In genomic region chr5:142325677-142326479, GRCh38 we compare ENCODE assay signal across 8 cellular contexts. TPM values are rescaled to one million over a fixed set of nuclear protein-coding genes. Genes with fewer than 3 reads are reported as not detected.
DNase-seq lines count a peak whose midpoint lies in the region; ATAC-seq and TF ChIP-seq lines count a peak whose summit lies in the region.

No MANE protein-coding gene starts in this region.

- ATAC-seq in HG03025 (IDR thresholded peaks at IDR 0.05; ENCODE audit: low FRiP score, unreplicated experiment) = no peak

- H3K4me3 Mint-ChIP-seq in glutamatergic neuron (ENCODE audit: unreplicated experiment) = peak overlapping the region; percentile 77

- H3K4me1 Mint-ChIP-seq in glutamatergic neuron (ENCODE audit: low read depth, unreplicated experiment) = peaks cover 44% of the 10 kb centered on the region

- no peak for TF ChIP-seq EP300 in ovary (IDR thresholded peaks at IDR 0.05)

- peaks cover 20% of the 10 kb centered on the region for H3K9me3 Mint-ChIP-seq in glutamatergic neuron (ENCODE audit: unreplicated experiment)

- intact Hi-C loops in ovary (cut with DNase I) = no loop called here

- H3K4me3 ChIP-seq in ovary = peak overlapping the region; percentile 38

- no peaks in the 10 kb centered on the region for H3K9me3 ChIP-seq in ovary

- H3K36me3 Mint-ChIP-seq in glutamatergic neuron (ENCODE audit: unreplicated experiment) = no peaks in the 10 kb centered on the region

- H3K27ac ChIP-seq in ovary = no peak overlapping the region

- peak overlapping the region; percentile 38 for H3K27ac Mint-ChIP-seq in glutamatergic neuron (ENCODE audit: unreplicated experiment)

- H3K4me1 ChIP-seq in ovary (ENCODE audit: insufficient read depth) = peaks cover 10% of the 10 kb centered on the region

- no peaks in the 10 kb centered on the region for H3K27me3 ChIP-seq in ovary

- 6 to 11% (median 8%) methylated on average over 30 to 46 of the region's 46 CpGs for WGBS in ovary, 3 donors

- TF ChIP-seq POLR2A in ovary (IDR thresholded peaks at IDR 0.05) = no peak

- no peaks in the 10 kb centered on the region for H3K36me3 ChIP-seq in ovary

- peaks cover 16% of the 10 kb centered on the region for H3K27me3 Mint-ChIP-seq in glutamatergic neuron (ENCODE audit: unreplicated experiment)

- in situ Hi-C loops in G401 (cut with HindIII; ENCODE audit: low sequenced_read_pairs) = no loop called here

- TF ChIP-seq CTCF in glutamatergic neuron (IDR thresholded peaks at IDR 0.05; ENCODE audit: partially characterized antibody, unreplicated experiment) (no peak), ovary (IDR thresholded peaks at IDR 0.05) (no peak)

- DNase-seq in G401 (ENCODE audit: low spot score) = peak; percentile 61
- DNase-seq in NCI-H1105 treated with DMSO at 0.1 percent for 48 hours (lab: John Stamatoyannopoulos, UW) = peak; percentile 55
- DNase-seq in activated T-cell treated with anti-CD3 and anti-CD28 coated beads, Interleukin-2, amount 50 U/mL, for 48 hours = peak; percentile 57
- peak; percentile 51 for DNase-seq in glutamatergic neuron
- DNase-seq in ovary = peak in 4 of 5 donors; percentile 15 to 41 (median 28)
- no peak for DNase-seq in SKM-1 (lab: John Stamatoyannopoulos, UW; ENCODE audit: unreplicated experiment)
- DNase-seq in effector CD8-positive, alpha-beta T cell (lab: John Stamatoyannopoulos, UW) = no peak

RNA-seq across cellular contexts. Expression of gene SPRY4, which starts 1.1 kb away (rescaled TPM):
- 6.5 and 7.9 TPM in 2 replicates for total RNA-seq in G401 (2014; rRNA removed; shearing (Covaris generic))
- total RNA-seq in glutamatergic neuron (ENCODE audit: unreplicated experiment) (12.5 TPM), ovary (10 to 100 TPM in 1 of 7 donors, 1 to 10 TPM in 6; 1.9 to 15.9 (median 5.5) TPM)
- polyA plus RNA-seq in ovary = 1 to 10 TPM; 2.0 to 8.6 TPM

Comparison
In these comparisons a context has a peak if more than half of its experiments do, and no peak if none do; other contexts are left out.
1. DNase-seq: peak in G401 (single experiment), NCI-H1105 treated with DMSO at 0.1 percent for 48 hours (single experiment), activated T-cell treated with anti-CD3 and anti-CD28 coated beads, Interleukin-2, amount 50 U/mL, for 48 hours (2 of 2), glutamatergic neuron (single experiment) and ovary (4 of 5); none in SKM-1 (single experiment) and effector CD8-positive, alpha-beta T cell (single experiment).